8 cellular contexts compared by ENCODE assay signal in genomic region chr2:128754246-128754724, GRCh38.
DNase-seq lines count a peak whose midpoint lies in the region; ATAC-seq, FAIRE-seq and TF ChIP-seq lines count a peak whose summit lies in the region.

No MANE protein-coding gene starts in this region.

- H3K27ac Mint-ChIP-seq in chondrocyte (ENCODE audit: unreplicated experiment), result peak overlapping the region; percentile 73
- no peak overlapping the region for H3K27ac Mint-ChIP-seq in stimulated activated naive CD8-positive, alpha-beta T cell treated with anti-CD3 and anti-CD28 coated beads, Interleukin-15, amount 100 ng/mL, for 72 hours

- peak; percentile 40 for FAIRE-seq in GM12892 (lab: Jason Lieb, UNC)

- no peak for TF ChIP-seq POLR2A in GM12892 (IDR thresholded peaks at IDR 0.05; ENCODE audit: low read depth, low read length)

- peak; percentile 59 for DNase-seq in GM12892 (ENCODE audit: insufficient read length)
- DNase-seq in HT1080 (ENCODE audit: low read depth), result peak; percentile 33
- DNase-seq in chondrocyte (ENCODE audit: low spot score), result no peak
- no peak for DNase-seq in stimulated activated naive CD8-positive, alpha-beta T cell treated with anti-CD3 and anti-CD28 coated beads, Interleukin-15, amount 100 ng/mL, for 72 hours
- DNase-seq in HCEC 1CT, result no peak
- DNase-seq in H7, result no peak
- no peak for DNase-seq in activated CD4-positive, alpha-beta T cell treated with anti-CD3 and anti-CD28 coated beads for 1 hour

- no peak overlapping the region for H3K4me3 Mint-ChIP-seq in chondrocyte (ENCODE audit: unreplicated experiment)
- no peak overlapping the region for H3K4me3 Mint-ChIP-seq in stimulated activated naive CD8-positive, alpha-beta T cell treated with anti-CD3 and anti-CD28 coated beads, Interleukin-15, amount 100 ng/mL, for 72 hours

- no peak overlapping the region for H3K4me3 ChIP-seq in H7 (ENCODE audit: insufficient read depth, low read depth, low read length)

- H3K27me3 ChIP-seq in H7 (ENCODE audit: control insufficient read depth, insufficient read depth, low read length), result no peaks in the 10 kb centered on the region

- H3K4me1 Mint-ChIP-seq in chondrocyte (ENCODE audit: low read depth), result peaks cover 61% of the 10 kb centered on the region
- H3K4me1 Mint-ChIP-seq in stimulated activated naive CD8-positive, alpha-beta T cell treated with anti-CD3 and anti-CD28 coated beads, Interleukin-15, amount 100 ng/mL, for 72 hours, result peaks cover 11% of the 10 kb centered on the region

- no peaks in the 10 kb centered on the region for H3K36me3 Mint-ChIP-seq in chondrocyte (ENCODE audit: low read depth)

- ATAC-seq in GM21526 (IDR thresholded peaks at IDR 0.05; ENCODE audit: low FRiP score, unreplicated experiment), result peak; percentile 95
- ATAC-seq in stimulated activated naive CD8-positive, alpha-beta T cell treated with anti-CD3 and anti-CD28 coated beads, Interleukin-15, amount 100 ng/mL, for 72 hours, result peak; percentile 62

- H3K27me3 Mint-ChIP-seq in chondrocyte (ENCODE audit: low read depth), result no peaks in the 10 kb centered on the region
- H3K27me3 Mint-ChIP-seq in stimulated activated naive CD8-positive, alpha-beta T cell treated with anti-CD3 and anti-CD28 coated beads, Interleukin-15, amount 100 ng/mL, for 72 hours, result peaks cover 40% of the 10 kb centered on the region

- no peak for TF ChIP-seq CTCF in chondrocyte (IDR thresholded peaks at IDR 0.05)

- H3K9me3 Mint-ChIP-seq in chondrocyte (ENCODE audit: low read depth), result no peaks in the 10 kb centered on the region
- no peaks in the 10 kb centered on the region for H3K9me3 Mint-ChIP-seq in stimulated activated naive CD8-positive, alpha-beta T cell treated with anti-CD3 and anti-CD28 coated beads, Interleukin-15, amount 100 ng/mL, for 72 hours

- H3K36me3 ChIP-seq in H7 (replicated peaks; ENCODE audit: control insufficient read depth, insufficient read depth, low read length), result no peaks in the 10 kb centered on the region

Comparison
In these comparisons a context has a peak if more than half of its experiments do, and no peak if none do; other contexts are left out.
1. DNase-seq: peak in GM12892 (single experiment) and HT1080 (single experiment); none in chondrocyte (single experiment), stimulated activated naive CD8-positive, alpha-beta T cell treated with anti-CD3 and anti-CD28 coated beads, Interleukin-15, amount 100 ng/mL, for 72 hours (0 of 2), HCEC 1CT (single experiment), H7 (single experiment) and activated CD4-positive, alpha-beta T cell treated with anti-CD3 and anti-CD28 coated beads for 1 hour (single experiment).